ENCODE assay signal across 9 cellular contexts in the genomic region with DNA sequence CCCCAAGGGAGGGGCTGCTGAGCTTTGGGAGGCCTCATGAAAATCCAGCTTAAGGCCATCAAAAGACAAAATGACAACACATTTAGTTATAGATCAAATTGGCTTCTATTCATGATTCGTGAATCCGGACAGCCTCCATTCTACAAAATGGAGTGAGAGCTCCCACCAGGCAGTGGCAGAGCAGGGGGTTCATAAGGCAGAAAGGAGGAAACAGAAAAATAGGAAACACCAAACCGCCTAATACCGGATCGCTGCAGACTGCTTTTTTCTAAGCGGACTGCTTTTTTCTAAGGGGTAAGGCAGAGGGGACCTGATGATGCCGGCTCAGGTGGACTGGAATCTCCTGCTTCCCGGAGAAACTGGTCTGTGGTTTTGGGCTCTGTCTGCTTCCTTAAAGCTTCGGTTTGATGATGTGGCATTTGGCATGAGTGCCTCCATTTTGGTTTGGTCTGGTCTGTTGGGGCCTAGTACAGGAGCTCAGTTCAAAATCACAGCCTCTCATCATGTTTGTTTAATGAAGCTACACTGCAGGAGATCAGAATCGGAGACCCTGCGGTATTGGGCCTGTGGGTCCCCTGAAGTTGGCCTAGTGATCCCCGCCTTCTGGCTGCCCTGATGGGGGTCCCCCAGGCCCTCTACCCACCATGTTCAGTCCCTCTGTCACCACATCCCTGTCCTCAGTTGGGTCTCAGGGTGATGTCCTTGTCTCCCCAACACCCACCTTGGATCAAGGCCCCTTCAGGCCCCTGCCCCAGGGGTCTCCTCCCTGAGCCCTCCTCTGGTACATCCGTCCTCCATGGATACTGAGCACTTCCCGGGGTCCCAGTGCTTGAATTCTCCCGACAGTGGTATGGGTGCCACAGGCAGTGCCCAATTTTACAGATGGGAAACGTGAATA. TPM values are rescaled to one million over a fixed set of nuclear protein-coding genes. Genes with fewer than 3 reads are reported as not detected.
DNase-seq lines count a peak whose midpoint lies in the region; ATAC-seq and TF ChIP-seq lines count a peak whose summit lies in the region.
"Had no signal": no experiment of that assay in that cellular context is flagged by ENCODE, and none has a peak within 500 bp of the region (broad histone marks: within the 10 kb centered on the region; RNA-seq: fewer than 3 reads in every experiment).

No MANE protein-coding gene starts in this region.

- H3K4me2 ChIP-seq in GM23248 (ENCODE audit: unreplicated experiment) (peak overlapping the region; percentile 93), hepatocyte (peak overlapping the region; percentile 71)

- 77 to 78% methylated on average over 16 of the region's 16 CpGs for WGBS in GM23248 (ENCODE audit: low coverage in 1 of 2, low lambda C conversion rate in 2 of 2, missing lambda C conversion rate in 2 of 2), 2 experiments
- WGBS in hepatocyte (ENCODE audit: low lambda C conversion rate, missing lambda C conversion rate) = 92% methylated on average over 16 of the region's 16 CpGs

- H3K27ac ChIP-seq in GM23248 = peak overlapping the region; percentile 99
- peak overlapping the region; percentile 93 for H3K27ac ChIP-seq in hepatocyte
- peak overlapping the region; percentile 72 for H3K27ac ChIP-seq in skeletal muscle tissue (ENCODE audit: low read depth, low read length)

- in situ Hi-C loops in GM23248 (cut with MboI) = no loop called here

- H3K9ac ChIP-seq in GM23248 (peak overlapping the region; percentile 96), skeletal muscle tissue (ENCODE audit: low read depth in 1 of 3, low read length in 3 of 3) (peak overlapping the region in 2 of 3 donors; percentile 63 to 74)

- H3K4me1 ChIP-seq in GM23248 (ENCODE audit: insufficient read depth) = peaks cover 48% of the 10 kb centered on the region
- H3K4me1 ChIP-seq in hepatocyte (ENCODE audit: insufficient read depth) = peaks cover 45% of the 10 kb centered on the region
- H3K4me1 ChIP-seq in skeletal muscle tissue (ENCODE audit: control insufficient read depth in 3 of 3, insufficient read depth in 3 of 3, low read length in 3 of 3) = peaks cover 6 to 37% (median 18%) of the 10 kb centered on the region in 3 donors

- H2AFZ ChIP-seq in GM23248 (no peak overlapping the region; the same call in 1 of the 2 replicates), hepatocyte (no peak overlapping the region)

- H3K4me3 ChIP-seq in GM23248 = peak overlapping the region; percentile 80
- H3K4me3 ChIP-seq in hepatocyte = no peak overlapping the region
- H3K4me3 ChIP-seq in skeletal muscle tissue (ENCODE audit: low read length in 3 of 3) = peak overlapping the region in 1 of 3 donors; percentile 31

- H3K9me3 ChIP-seq in GM23248 (ENCODE audit: low read depth) (no peaks in the 10 kb centered on the region), hepatocyte (ENCODE audit: low read depth) (no peaks in the 10 kb centered on the region), skeletal muscle tissue (ENCODE audit: control insufficient read depth in 3 of 3, low read length in 3 of 3) (no peaks in the 10 kb centered on the region)

- H3K27me3 ChIP-seq in GM23248 (replicated peaks; ENCODE audit: insufficient read depth) = no peaks in the 10 kb centered on the region
- no peaks in the 10 kb centered on the region for H3K27me3 ChIP-seq in hepatocyte
- no peaks in the 10 kb centered on the region for H3K27me3 ChIP-seq in skeletal muscle tissue (ENCODE audit: control insufficient read depth in 3 of 3, insufficient read depth in 3 of 3, low read length in 3 of 3)

- H4K20me1 ChIP-seq in GM23248 (ENCODE audit: insufficient read depth) (no peaks in the 10 kb centered on the region), hepatocyte (ENCODE audit: insufficient read depth, poor library complexity, severe bottlenecking) (no peaks in the 10 kb centered on the region)

- ATAC-seq in SK-N-SH treated with all-trans-retinoic acid at 6 μM for 48 hours = no peak

- H3K9me2 ChIP-seq in GM23248 (ENCODE audit: insufficient read depth) (no peaks in the 10 kb centered on the region), hepatocyte (replicated peaks; ENCODE audit: insufficient read depth) (no peaks in the 10 kb centered on the region)

- no peak for TF ChIP-seq CTCF in hepatocyte (IDR thresholded peaks at IDR 0.05; ENCODE audit: poor library complexity)

- no peaks in the 10 kb centered on the region; the same call in 1 of the 2 replicates for H3K36me3 ChIP-seq in GM23248 (ENCODE audit: low read depth)
- no peaks in the 10 kb centered on the region for H3K36me3 ChIP-seq in hepatocyte (replicated peaks; ENCODE audit: insufficient read depth, low read depth)
- H3K36me3 ChIP-seq in skeletal muscle tissue (ENCODE audit: control insufficient read depth in 3 of 3, insufficient read depth in 3 of 3, low read length in 3 of 3) = no peaks in the 10 kb centered on the region

- DNase-seq in GM23248 = no peak
- no peak for DNase-seq in hepatocyte (ENCODE audit: low spot score)
- DNase-seq in middle frontal gyrus (ENCODE audit: extremely low spot score, low spot score) = no peak
- DNase-seq in activated gamma-delta T cell (lab: John Stamatoyannopoulos, UW) = no peak
- no peak for DNase-seq in retina
- no peak for DNase-seq in NCI-H1694 treated with DMSO at 0.1 percent for 48 hours (lab: John Stamatoyannopoulos, UW)
- DNase-seq: NCI-H187 had no signal

- peaks cover 19% of the 10 kb centered on the region for H3F3A ChIP-seq in GM23248 (ENCODE audit: insufficient read depth)

- H3K79me2 ChIP-seq in GM23248 (ENCODE audit: insufficient read depth) (peaks cover 28% of the 10 kb centered on the region), hepatocyte (no peaks in the 10 kb centered on the region)

TF ChIP-seq in SK-N-SH treated with all-trans-retinoic acid at 6 μM for 48 hours, 23 proteins besides CTCF, POLR2A, EP300 and RAD21 (continues in another document):
- TF ChIP-seq, protein P1, sequence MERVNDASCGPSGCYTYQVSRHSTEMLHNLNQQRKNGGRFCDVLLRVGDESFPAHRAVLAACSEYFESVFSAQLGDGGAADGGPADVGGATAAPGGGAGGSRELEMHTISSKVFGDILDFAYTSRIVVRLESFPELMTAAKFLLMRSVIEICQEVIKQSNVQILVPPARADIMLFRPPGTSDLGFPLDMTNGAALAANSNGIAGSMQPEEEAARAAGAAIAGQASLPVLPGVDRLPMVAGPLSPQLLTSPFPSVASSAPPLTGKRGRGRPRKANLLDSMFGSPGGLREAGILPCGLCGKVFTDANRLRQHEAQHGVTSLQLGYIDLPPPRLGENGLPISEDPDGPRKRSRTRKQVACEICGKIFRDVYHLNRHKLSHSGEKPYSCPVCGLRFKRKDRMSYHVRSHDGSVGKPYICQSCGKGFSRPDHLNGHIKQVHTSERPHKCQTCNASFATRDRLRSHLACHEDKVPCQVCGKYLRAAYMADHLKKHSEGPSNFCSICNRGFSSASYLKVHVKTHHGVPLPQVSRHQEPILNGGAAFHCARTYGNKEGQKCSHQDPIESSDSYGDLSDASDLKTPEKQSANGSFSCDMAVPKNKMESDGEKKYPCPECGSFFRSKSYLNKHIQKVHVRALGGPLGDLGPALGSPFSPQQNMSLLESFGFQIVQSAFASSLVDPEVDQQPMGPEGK (CRISPR knock-in tag; IDR thresholded peaks at IDR 0.05; ENCODE audit: borderline replicate concordance) = no peak
- peak; percentile 85 for TF ChIP-seq ZC3H10 (CRISPR knock-in tag; IDR thresholded peaks at IDR 0.05)
- TF ChIP-seq OSR1 (CRISPR knock-in tag; IDR thresholded peaks at IDR 0.05) = peak; percentile 91
- TF ChIP-seq ZFP3 (CRISPR knock-in tag; IDR thresholded peaks at IDR 0.05) = peak; percentile 88
- TF ChIP-seq SNAI2 (CRISPR knock-in tag; IDR thresholded peaks at IDR 0.05) = peak; percentile 16; the same call in 1 of the 2 replicates
- TF ChIP-seq, protein P2, sequence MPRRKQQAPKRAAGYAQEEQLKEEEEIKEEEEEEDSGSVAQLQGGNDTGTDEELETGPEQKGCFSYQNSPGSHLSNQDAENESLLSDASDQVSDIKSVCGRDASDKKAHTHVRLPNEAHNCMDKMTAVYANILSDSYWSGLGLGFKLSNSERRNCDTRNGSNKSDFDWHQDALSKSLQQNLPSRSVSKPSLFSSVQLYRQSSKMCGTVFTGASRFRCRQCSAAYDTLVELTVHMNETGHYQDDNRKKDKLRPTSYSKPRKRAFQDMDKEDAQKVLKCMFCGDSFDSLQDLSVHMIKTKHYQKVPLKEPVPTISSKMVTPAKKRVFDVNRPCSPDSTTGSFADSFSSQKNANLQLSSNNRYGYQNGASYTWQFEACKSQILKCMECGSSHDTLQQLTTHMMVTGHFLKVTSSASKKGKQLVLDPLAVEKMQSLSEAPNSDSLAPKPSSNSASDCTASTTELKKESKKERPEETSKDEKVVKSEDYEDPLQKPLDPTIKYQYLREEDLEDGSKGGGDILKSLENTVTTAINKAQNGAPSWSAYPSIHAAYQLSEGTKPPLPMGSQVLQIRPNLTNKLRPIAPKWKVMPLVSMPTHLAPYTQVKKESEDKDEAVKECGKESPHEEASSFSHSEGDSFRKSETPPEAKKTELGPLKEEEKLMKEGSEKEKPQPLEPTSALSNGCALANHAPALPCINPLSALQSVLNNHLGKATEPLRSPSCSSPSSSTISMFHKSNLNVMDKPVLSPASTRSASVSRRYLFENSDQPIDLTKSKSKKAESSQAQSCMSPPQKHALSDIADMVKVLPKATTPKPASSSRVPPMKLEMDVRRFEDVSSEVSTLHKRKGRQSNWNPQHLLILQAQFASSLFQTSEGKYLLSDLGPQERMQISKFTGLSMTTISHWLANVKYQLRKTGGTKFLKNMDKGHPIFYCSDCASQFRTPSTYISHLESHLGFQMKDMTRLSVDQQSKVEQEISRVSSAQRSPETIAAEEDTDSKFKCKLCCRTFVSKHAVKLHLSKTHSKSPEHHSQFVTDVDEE (CRISPR knock-in tag; IDR thresholded peaks at IDR 0.05) = no peak
- no peak for TF ChIP-seq ZNF8 (CRISPR knock-in tag; IDR thresholded peaks at IDR 0.05)
- TF ChIP-seq ZNF70 (CRISPR knock-in tag; IDR thresholded peaks at IDR 0.05) = no peak

RNA-seq across cellular contexts. Expression of a gene that starts 1.2 kb away (rescaled TPM):
- 63.9 and 70.7 TPM in 2 replicates for total RNA-seq in GM23248 (2014; rRNA removed; shearing (Covaris generic))
- polyA plus RNA-seq in GM23248 (2016; fragmentation: Nextera tagmentation; extraction: Ambion mirVana) = 42.7 and 43.4 TPM in 2 replicates
- total RNA-seq in hepatocyte = 11.7 and 15.4 TPM in 2 replicates
- polyA plus RNA-seq in hepatocyte = 15.7 and 16.9 TPM in 2 replicates
- 2.6 TPM for total RNA-seq in skeletal muscle tissue

RNA-seq across cellular contexts. Expression of a gene that starts 7.4 kb away (rescaled TPM):
- 37.7 and 41.1 TPM in 2 replicates for total RNA-seq in GM23248 (2014; rRNA removed; shearing (Covaris generic))
- polyA plus RNA-seq in GM23248 (2016; fragmentation: Nextera tagmentation; extraction: Ambion mirVana) (20.9 and 24.6 TPM in 2 replicates), hepatocyte (38.0 and 42.9 TPM in 2 replicates)
- total RNA-seq in hepatocyte (22.6 and 23.5 TPM in 2 replicates), skeletal muscle tissue (10.4 TPM)

RNA-seq across cellular contexts. Expression of a gene that starts 19.2 kb away (rescaled TPM):
- total RNA-seq in GM23248 (2014; rRNA removed; shearing (Covaris generic)) = 114 and 117 TPM in 2 replicates
- polyA plus RNA-seq in GM23248 (2016; fragmentation: Nextera tagmentation; extraction: Ambion mirVana) (219 and 230 TPM in 2 replicates), hepatocyte (286 and 287 TPM in 2 replicates)
- total RNA-seq in hepatocyte (100 and 111 TPM in 2 replicates), skeletal muscle tissue (64.7 TPM)

RNA-seq across cellular contexts. Expression of a gene that starts 27.5 kb away (rescaled TPM):
- total RNA-seq in GM23248 (2014; rRNA removed; shearing (Covaris generic)) = 118 and 146 TPM in 2 replicates
- polyA plus RNA-seq in GM23248 (2016; fragmentation: Nextera tagmentation; extraction: Ambion mirVana) = 65.8 and 75.9 TPM in 2 replicates
- total RNA-seq in hepatocyte = 61.0 and 77.4 TPM in 2 replicates
- 125 and 199 TPM in 2 replicates for polyA plus RNA-seq in hepatocyte
- 18.3 TPM for total RNA-seq in skeletal muscle tissue
